Comparison of ENCODE assay signal across 15 cellular contexts in genomic region chr11:71206186-71206585, GRCh38. TPM values are rescaled to one million over a fixed set of nuclear protein-coding genes. Genes with fewer than 3 reads are reported as not detected.
DNase-seq lines count a peak whose midpoint lies in the region; ATAC-seq and TF ChIP-seq lines count a peak whose summit lies in the region.
"Had no signal": no experiment of that assay in that cellular context is flagged by ENCODE, and none has a peak within 500 bp of the region (broad histone marks: within the 10 kb centered on the region; RNA-seq: fewer than 3 reads in every experiment).

No MANE protein-coding gene starts in this region.

- H3K27ac ChIP-seq in left lung, result no peak overlapping the region
- H3K27ac ChIP-seq: heart left ventricle had no signal

- peaks cover 4 to 10% of the 10 kb centered on the region in 2 donors for H3K4me1 ChIP-seq in left lung
- peaks cover 11% of the 10 kb centered on the region for H3K4me1 ChIP-seq in skeletal muscle satellite cell (ENCODE audit: control insufficient read depth, insufficient read depth, low read length)
- H3K4me1 ChIP-seq: heart left ventricle had no signal

- no peak overlapping the region for H3K4me3 Mint-ChIP-seq in stimulated activated effector memory CD8-positive, alpha-beta T cell treated with anti-CD3 and anti-CD28 coated beads, Interleukin-12 subunit alpha, Interleukin-12 subunit beta, amount 100 ng/mL, for 72 hours
- H3K4me3 Mint-ChIP-seq: activated CD4-positive, alpha-beta T cell treated with anti-CD3 and anti-CD28 coated beads, Interleukin-2, amount 10 ng/mL, durations not matched to agents 24 days and 14 days; naive B cell had no signal

- DNase-seq in HK-2 (ENCODE audit: unreplicated experiment), result peak; percentile 27
- peak; percentile 4 for DNase-seq in astrocyte of the hippocampus (ENCODE audit: low read depth, low spot score)
- DNase-seq in left lung, result peak in 1 of 2 donors; percentile 27
- DNase-seq in pons (ENCODE audit: low spot score), result no peak
- DNase-seq in stimulated activated effector memory CD8-positive, alpha-beta T cell treated with anti-CD3 and anti-CD28 coated beads, Interleukin-12 subunit alpha, Interleukin-12 subunit beta, amount 100 ng/mL, for 72 hours (ENCODE audit: low spot score in 2 of 2), result no peak
- DNase-seq: activated CD4-positive, alpha-beta T cell treated with anti-CD3 and anti-CD28 coated beads, Interleukin-2, amount 10 ng/mL, durations not matched to agents 24 days and 14 days; activated naive CD4-positive, alpha-beta T cell; dermis blood vessel endothelial cell; DMS79; heart left ventricle; naive B cell; NCI-H1417 had no signal

- no peak overlapping the region for H3K27ac Mint-ChIP-seq in stimulated activated effector memory CD8-positive, alpha-beta T cell treated with anti-CD3 and anti-CD28 coated beads, Interleukin-12 subunit alpha, Interleukin-12 subunit beta, amount 100 ng/mL, for 72 hours
- H3K27ac Mint-ChIP-seq: activated CD4-positive, alpha-beta T cell treated with anti-CD3 and anti-CD28 coated beads, Interleukin-2, amount 10 ng/mL, durations not matched to agents 24 days and 14 days had no signal

- peak overlapping the region; percentile 57 for H3K4me2 ChIP-seq in skeletal muscle satellite cell (ENCODE audit: low read length)

- intact Hi-C loops in left lung (cut with DNase I), result no loop called here

- H3K36me3 Mint-ChIP-seq in stimulated activated effector memory CD8-positive, alpha-beta T cell treated with anti-CD3 and anti-CD28 coated beads, Interleukin-12 subunit alpha, Interleukin-12 subunit beta, amount 100 ng/mL, for 72 hours, result no peaks in the 10 kb centered on the region
- H3K36me3 Mint-ChIP-seq: naive B cell had no signal

- peak overlapping the region; percentile 49 for H3K9ac ChIP-seq in skeletal muscle satellite cell (ENCODE audit: low read depth, low read length)

- no peaks in the 10 kb centered on the region for H3K9me3 Mint-ChIP-seq in stimulated activated effector memory CD8-positive, alpha-beta T cell treated with anti-CD3 and anti-CD28 coated beads, Interleukin-12 subunit alpha, Interleukin-12 subunit beta, amount 100 ng/mL, for 72 hours
- H3K9me3 Mint-ChIP-seq: activated CD4-positive, alpha-beta T cell treated with anti-CD3 and anti-CD28 coated beads, Interleukin-2, amount 10 ng/mL, durations not matched to agents 24 days and 14 days had no signal

- ATAC-seq in left lung (peak; percentile 68), HG03571 (IDR thresholded peaks at IDR 0.05; ENCODE audit: unreplicated experiment) (no peak), HG03097 (IDR thresholded peaks at IDR 0.05; ENCODE audit: low FRiP score, unreplicated experiment) (no peak)
- ATAC-seq in stimulated activated effector memory CD8-positive, alpha-beta T cell treated with anti-CD3 and anti-CD28 coated beads, Interleukin-12 subunit alpha, Interleukin-12 subunit beta, amount 100 ng/mL, for 72 hours, result no peak
- ATAC-seq: heart left ventricle had no signal

- H3K9me3 ChIP-seq in left lung (no peaks in the 10 kb centered on the region), skeletal muscle satellite cell (replicated peaks; ENCODE audit: low read length) (no peaks in the 10 kb centered on the region)
- H3K9me3 ChIP-seq: heart left ventricle had no signal

- no peak for TF ChIP-seq CTCF in left lung (IDR thresholded peaks at IDR 0.05)

- H3K27me3 ChIP-seq in left lung (no peaks in the 10 kb centered on the region), skeletal muscle satellite cell (ENCODE audit: control insufficient read depth, insufficient read depth, low read length) (no peaks in the 10 kb centered on the region)

- H3K4me3 ChIP-seq in left lung, result no peak overlapping the region
- H3K4me3 ChIP-seq in skeletal muscle satellite cell (ENCODE audit: low read length), result peak overlapping the region; percentile 55
- H3K4me3 ChIP-seq: heart left ventricle had no signal

- H3K36me3 ChIP-seq in left lung (no peaks in the 10 kb centered on the region), skeletal muscle satellite cell (ENCODE audit: insufficient read depth, low read length) (no peaks in the 10 kb centered on the region)
- H3K36me3 ChIP-seq: heart left ventricle had no signal

- no peaks in the 10 kb centered on the region for H3K4me1 Mint-ChIP-seq in stimulated activated effector memory CD8-positive, alpha-beta T cell treated with anti-CD3 and anti-CD28 coated beads, Interleukin-12 subunit alpha, Interleukin-12 subunit beta, amount 100 ng/mL, for 72 hours
- H3K4me1 Mint-ChIP-seq: activated CD4-positive, alpha-beta T cell treated with anti-CD3 and anti-CD28 coated beads, Interleukin-2, amount 10 ng/mL, durations not matched to agents 24 days and 14 days had no signal

RNA-seq across cellular contexts. Expression of gene SHANK2, which starts 46.2 kb away (rescaled TPM):
- total RNA-seq in left lung, result 10 to 100 TPM; 33.2 to 44.0 TPM
- 0.76 and 6.1 TPM in 2 replicates for total RNA-seq in skeletal muscle satellite cell (2012; rRNA removed)
- total RNA-seq: activated CD4-positive, alpha-beta T cell treated with anti-CD3 and anti-CD28 coated beads, Interleukin-2, amount 10 ng/mL, durations not matched to agents 24 days and 14 days had no signal

Comparison
In these comparisons a context has a peak if more than half of its experiments do, and no peak if none do; other contexts are left out.
1. DNase-seq: peak in HK-2 (single experiment) and astrocyte of the hippocampus (single experiment); none in pons (single experiment) and stimulated activated effector memory CD8-positive, alpha-beta T cell treated with anti-CD3 and anti-CD28 coated beads, Interleukin-12 subunit alpha, Interleukin-12 subunit beta, amount 100 ng/mL, for 72 hours (0 of 2).